11 cellular contexts compared by ENCODE assay signal in genomic region chr17:51869387-51869786, GRCh38.
A peak's percentile ranks its signal among the peaks of the same experiment; 100 is the strongest.
DNase-seq lines count a peak whose midpoint lies in the region; ATAC-seq and TF ChIP-seq lines count a peak whose summit lies in the region.
"Had no signal": no experiment of that assay in that cellular context is flagged by ENCODE, and none has a peak within 500 bp of the region (broad histone marks: within the 10 kb centered on the region; RNA-seq: fewer than 3 reads in every experiment).

No MANE protein-coding gene starts in this region.

- ATAC-seq in foreskin keratinocyte (peak; percentile 51), HG02970 (IDR thresholded peaks at IDR 0.05; ENCODE audit: low FRiP score, unreplicated experiment) (no peak)
- ATAC-seq: effector memory CD8-positive, alpha-beta T cell had no signal

- no peak overlapping the region for H3K4me3 ChIP-seq in A673 (ENCODE audit: low read depth, low read length, poor library complexity, severe bottlenecking)
- no peak overlapping the region for H3K4me3 ChIP-seq in GM23248
- H3K4me3 ChIP-seq in SJCRH30, result no peak overlapping the region
- H3K4me3 ChIP-seq: PC-9, tibial nerve had no signal

- H3K9me3 ChIP-seq in A673 (ENCODE audit: low read depth, low read length, poor library complexity, severe bottlenecking) (no peaks in the 10 kb centered on the region), GM23248 (ENCODE audit: low read depth) (no peaks in the 10 kb centered on the region), SJCRH30 (replicated peaks) (no peaks in the 10 kb centered on the region)
- H3K9me3 ChIP-seq: tibial nerve had no signal

- CTCF ChIA-PET in A673 (lab: Charles Lee), result no interaction called here

- BruUV-seq in A673 (replicated peaks; lab: Mats Ljungman, UMichigan), result no TSS peak

- in situ Hi-C loops in GM23248 (cut with MboI), result no loop called here

- H3K4me1 ChIP-seq in A673 (ENCODE audit: insufficient read depth, low read length, poor library complexity, severe bottlenecking) (no peaks in the 10 kb centered on the region), GM23248 (ENCODE audit: insufficient read depth) (no peaks in the 10 kb centered on the region), SJCRH30 (no peaks in the 10 kb centered on the region), foreskin keratinocyte (no peaks in the 10 kb centered on the region)
- H3K4me1 ChIP-seq: tibial nerve had no signal

- H3K27ac ChIP-seq in A673 (ENCODE audit: low read depth, low read length, poor library complexity, severe bottlenecking), result no peak overlapping the region
- H3K27ac ChIP-seq in GM23248, result no peak overlapping the region
- no peak overlapping the region for H3K27ac ChIP-seq in SJCRH30
- no peak overlapping the region for H3K27ac ChIP-seq in foreskin keratinocyte
- H3K27ac ChIP-seq: PC-9, tibial nerve had no signal

- DNase-seq in A673 (ENCODE audit: low spot score) (peak; percentile 44), GM23248 (peak; percentile 18), SJCRH30 (peak; percentile 29 to 67), foreskin keratinocyte (peak in 1 of 2 donors; percentile 29), amygdala (lab: John Stamatoyannopoulos, UW) (no peak), NCI-H510A treated with DMSO at 0.1 percent for 48 hours (lab: John Stamatoyannopoulos, UW) (no peak), SW 1271 (lab: John Stamatoyannopoulos, UW) (no peak)
- DNase-seq: effector memory CD8-positive, alpha-beta T cell; PC-9 had no signal

- no peaks in the 10 kb centered on the region for H3K79me2 ChIP-seq in GM23248 (ENCODE audit: insufficient read depth)

- H3K9ac ChIP-seq in GM23248, result no peak overlapping the region

- POLR2A ChIA-PET in A673 (lab: Charles Lee; ENCODE audit: low non-redundant PET), result no interaction called here

- H3K36me3 ChIP-seq in A673 (ENCODE audit: insufficient read depth, low read length, poor library complexity, severe bottlenecking) (no peaks in the 10 kb centered on the region), GM23248 (ENCODE audit: low read depth) (no peaks in the 10 kb centered on the region), SJCRH30 (no peaks in the 10 kb centered on the region)
- H3K36me3 ChIP-seq: tibial nerve had no signal

- H4K20me1 ChIP-seq in GM23248 (ENCODE audit: insufficient read depth), result no peaks in the 10 kb centered on the region

- H3K4me2 ChIP-seq in GM23248 (ENCODE audit: unreplicated experiment), result no peak overlapping the region
- H3K4me2 ChIP-seq: PC-9 had no signal

- 0 to 3% methylated on average over 2 of the region's 2 CpGs for WGBS in GM23248 (ENCODE audit: low coverage in 1 of 2, low lambda C conversion rate in 2 of 2, missing lambda C conversion rate in 2 of 2), 2 experiments

- no peak for TF ChIP-seq CTCF in A673 (conservative IDR thresholded peaks at IDR 0.05; ENCODE audit: low read depth, low read length)
- no peak for TF ChIP-seq CTCF in foreskin keratinocyte (conservative IDR thresholded peaks at IDR 0.05)

- no peaks in the 10 kb centered on the region for H3K9me2 ChIP-seq in GM23248 (ENCODE audit: insufficient read depth)

- intact Hi-C loops in A673 (cut with micrococcal nuclease; ENCODE audit: unreplicated experiment), result no loop called here

- no peak overlapping the region for H2AFZ ChIP-seq in GM23248
- H2AFZ ChIP-seq: PC-9 had no signal

- no peaks in the 10 kb centered on the region for H3K27me3 ChIP-seq in A673 (replicated peaks; ENCODE audit: insufficient read depth, low read depth, low read length, poor library complexity)
- H3K27me3 ChIP-seq in GM23248 (replicated peaks; ENCODE audit: insufficient read depth), result no peaks in the 10 kb centered on the region
- H3K27me3 ChIP-seq in SJCRH30, result no peaks in the 10 kb centered on the region
- H3K27me3 ChIP-seq in foreskin keratinocyte, result no peaks in the 10 kb centered on the region
- H3K27me3 ChIP-seq: tibial nerve had no signal

- no peaks in the 10 kb centered on the region for H3F3A ChIP-seq in GM23248 (ENCODE audit: insufficient read depth)

Comparison
In these comparisons a context has a peak if more than half of its experiments do, and no peak if none do; other contexts are left out.
1. DNase-seq: peak in A673 (single experiment), GM23248 (single experiment) and SJCRH30 (2 of 2); none in amygdala (0 of 56), NCI-H510A treated with DMSO at 0.1 percent for 48 hours (single experiment) and SW 1271 (0 of 2).